8 cellular contexts compared by ENCODE assay signal in genomic region chr2:118032169-118033013, GRCh38. TPM values are rescaled to one million over a fixed set of nuclear protein-coding genes. Genes with fewer than 3 reads are reported as not detected.
DNase-seq lines count a peak whose midpoint lies in the region; ATAC-seq and TF ChIP-seq lines count a peak whose summit lies in the region.

No MANE protein-coding gene starts in this region.

- H3K27ac ChIP-seq in stomach: no peak overlapping the region

- intact Hi-C loops in MCF 10A (cut with micrococcal nuclease): loop anchor here (1.0 to 2.0 kb wide), 2 partner anchors 29 to 832 kb away; no protein-coding TSS in a partner anchor
- intact Hi-C loops in stomach (cut with DNase I; ENCODE audit: low total_unique reads): loop anchor here (5.0 kb wide), 1 partner anchor 825 kb away; no protein-coding TSS in a partner anchor

- CTCF ChIA-PET in MCF 10A (lab: Yijun Ruan, JAX): interaction anchor here (0.6 to 3.6 kb wide), 34 partner anchors 9 to 1180 kb away, joined by 3 to 74 read pairs (median 4); partner anchors contain the start of gene CCDC93

- H3K27ac Mint-ChIP-seq in MCF 10A (ENCODE audit: low read depth, unreplicated experiment): no peak overlapping the region

- no peaks in the 10 kb centered on the region for H3K4me1 Mint-ChIP-seq in MCF 10A (ENCODE audit: insufficient read depth, unreplicated experiment)

- H3K27me3 Mint-ChIP-seq in MCF 10A (ENCODE audit: insufficient read depth, unreplicated experiment): peaks cover 70% of the 10 kb centered on the region

- ATAC-seq in GM21390 (IDR thresholded peaks at IDR 0.05; ENCODE audit: unreplicated experiment) (peak; percentile 92), HG03565 (IDR thresholded peaks at IDR 0.05; ENCODE audit: unreplicated experiment) (peak; percentile 97), left lobe of liver (peak; percentile 95)

- no peaks in the 10 kb centered on the region for H3K36me3 Mint-ChIP-seq in MCF 10A (ENCODE audit: insufficient read depth, unreplicated experiment)

- H3K9me3 Mint-ChIP-seq in MCF 10A (ENCODE audit: unreplicated experiment): peaks cover 9% of the 10 kb centered on the region

- no peaks in the 10 kb centered on the region for H3K4me1 ChIP-seq in stomach

- H3K4me3 ChIP-seq in stomach: no peak overlapping the region

- peak; percentile 57 for DNase-seq in NCI-H2171 treated with DMSO at 0.1 percent for 48 hours (lab: John Stamatoyannopoulos, UW)
- DNase-seq in NCI-H2171 (lab: John Stamatoyannopoulos, UW): no peak
- peak; percentile 36 for DNase-seq in SHP77 treated with DMSO at 0.1 percent for 48 hours (lab: John Stamatoyannopoulos, UW)
- peak; percentile 60 for DNase-seq in MCF 10A (ENCODE audit: unreplicated experiment)
- no peak for DNase-seq in left lobe of liver (ENCODE audit: low spot score)
- peak; percentile 51 for DNase-seq in stomach

- no peak for TF ChIP-seq EP300 in stomach (IDR thresholded peaks at IDR 0.05)

- WGBS in stomach, 5 donors: 29 to 40% (median 32%) methylated on average over 4 of the region's 4 CpGs

- peak; percentile 46 for TF ChIP-seq CTCF in MCF 10A (IDR thresholded peaks at IDR 0.05; ENCODE audit: unreplicated experiment)
- peak in 5 of 7 experiments; percentile 45 to 81 (median 71) for TF ChIP-seq CTCF in stomach (IDR thresholded peaks at IDR 0.05)

- no peak for TF ChIP-seq POLR2A in stomach (IDR thresholded peaks at IDR 0.05)

- H3K36me3 ChIP-seq in stomach: no peaks in the 10 kb centered on the region

- no TSS peak for BruUV-seq in MCF 10A (replicated peaks; lab: Mats Ljungman, UMichigan)

- H3K9me3 ChIP-seq in stomach: peaks cover 3 to 14% (median 10%) of the 10 kb centered on the region in 4 donors

- POLR2A ChIA-PET in MCF 10A (lab: Yijun Ruan, JAX): interaction anchor here (0.7 to 2.3 kb wide), 3 partner anchors 18 to 705 kb away, joined by 3 to 10 read pairs (median 3); partner anchors contain the start of gene CCDC93

- no peak overlapping the region for H3K4me3 Mint-ChIP-seq in MCF 10A (ENCODE audit: unreplicated experiment)

- peaks cover 0 to 25% (median 4%) of the 10 kb centered on the region in 3 donors for H3K27me3 ChIP-seq in stomach

RNA-seq across cellular contexts. Expression of gene CCDC93, which starts 18.5 kb away (rescaled TPM):
- 37.8 and 44.9 TPM in 2 replicates for total RNA-seq in MCF 10A (2022)
- 12.1 TPM for total RNA-seq in left lobe of liver
- total RNA-seq in stomach: 10 to 100 TPM; 15.6 to 63.9 (median 33.3) TPM
- polyA plus RNA-seq in stomach: 1 to 10 TPM; 3.1 to 4.3 (median 3.8) TPM

RNA-seq across cellular contexts. Expression of gene INSIG2, which starts 55.9 kb away (rescaled TPM):
- total RNA-seq in MCF 10A (2022) (15.0 and 28.4 TPM in 2 replicates), left lobe of liver (20.7 TPM), stomach (10 to 100 TPM in 3 of 5 donors, 1 to 10 TPM in 2; 6.7 to 37.8 (median 11.1) TPM)
- 10 to 100 TPM in 1 of 3 donors, 1 to 10 TPM in 2; 9.5 to 11.9 (median 9.6) TPM for polyA plus RNA-seq in stomach

Comparison
In these comparisons a context has a peak if more than half of its experiments do, and no peak if none do; other contexts are left out.
1. DNase-seq: peak in NCI-H2171 treated with DMSO at 0.1 percent for 48 hours (single experiment), SHP77 treated with DMSO at 0.1 percent for 48 hours (single experiment), MCF 10A (single experiment) and stomach (single experiment); none in NCI-H2171 (single experiment) and left lobe of liver (single experiment).
2. Peak in every context shown above with its lines, with median percentiles within 50 percentile points of each other: ATAC-seq.